Comparison of ENCODE assay signal across 8 cellular contexts in genomic region chr2:8761529-8762164, GRCh38.
DNase-seq lines count a peak whose midpoint lies in the region; ATAC-seq, FAIRE-seq and TF ChIP-seq lines count a peak whose summit lies in the region.

No MANE protein-coding gene starts in this region.

- no peaks in the 10 kb centered on the region for H3K9me1 ChIP-seq in keratinocyte (ENCODE audit: control insufficient read depth, extremely low read depth, insufficient read depth, low read length)

- no peak overlapping the region for H3K27ac ChIP-seq in ascending aorta
- no peak overlapping the region for H3K27ac ChIP-seq in keratinocyte (ENCODE audit: control insufficient read depth, insufficient read depth, low read length)

- no peak for ATAC-seq in HG02852 (IDR thresholded peaks at IDR 0.05; ENCODE audit: unreplicated experiment)

- H3K9me3 ChIP-seq in ascending aorta (peaks cover 0 to 1% of the 10 kb centered on the region in 2 donors), keratinocyte (ENCODE audit: control insufficient read depth, low read depth, low read length) (peaks cover 2% of the 10 kb centered on the region)

- no peak overlapping the region for H3K4me2 ChIP-seq in keratinocyte (ENCODE audit: control insufficient read depth, extremely low read depth, insufficient read depth, low read depth, low read length)

- FAIRE-seq in keratinocyte (lab: Jason Lieb, UNC) = no peak

- H3K79me2 ChIP-seq in keratinocyte (ENCODE audit: control insufficient read depth, insufficient read depth, low read length) = no peaks in the 10 kb centered on the region

- intact Hi-C loops in ascending aorta (cut with DNase I) = loop anchor here (2.0 to 5.0 kb wide), 3 partner anchors 69 to 1559 kb away; no protein-coding TSS in a partner anchor

- no peak for TF ChIP-seq POLR2A in NB4 (IDR thresholded peaks at IDR 0.05; ENCODE audit: extremely low read depth, insufficient read length)

- dilution Hi-C loops in keratinocyte (cut with MboI; ENCODE audit: extremely low pct_ligation_motif_present, low sequenced_read_pairs) = no loop called here

- H3K9ac ChIP-seq in keratinocyte (ENCODE audit: control insufficient read depth, extremely low read depth, insufficient read depth, low read length) = no peak overlapping the region

- H4K20me1 ChIP-seq in keratinocyte (ENCODE audit: control insufficient read depth, extremely low read depth, insufficient read depth, low read length) = no peaks in the 10 kb centered on the region

- H3K4me3 ChIP-seq in NB4 (ENCODE audit: low read depth, low read length) = no peak overlapping the region
- H3K4me3 ChIP-seq in ascending aorta = no peak overlapping the region
- H3K4me3 ChIP-seq in keratinocyte (ENCODE audit: control insufficient read depth in 2 of 3, extremely low read depth in 1 of 3, insufficient read depth in 2 of 3, low read depth in 1 of 3, low read length in 3 of 3) = no peak overlapping the region

- H3K27me3 ChIP-seq in ascending aorta (no peaks in the 10 kb centered on the region), keratinocyte (ENCODE audit: control insufficient read depth, extremely low read depth, insufficient read depth, low read length) (no peaks in the 10 kb centered on the region)

- TF ChIP-seq CTCF in NB4 (IDR thresholded peaks at IDR 0.05; ENCODE audit: low read depth, low read length) (peak; percentile 37), ascending aorta (IDR thresholded peaks at IDR 0.05) (peak; percentile 34 to 65 (median 39)), keratinocyte (optimal IDR thresholded peaks at IDR 0.05 in 1 of 3, IDR thresholded peaks at IDR 0.05 in 1 of 3, conservative IDR thresholded peaks at IDR 0.05 in 1 of 3; ENCODE audit: extremely low read depth in 1 of 3, insufficient read depth in 2 of 3, low read length in 3 of 3) (peak in 2 of 3 experiments; percentile 24 to 52)

- H3K36me3 ChIP-seq in ascending aorta (peaks cover 8 to 37% of the 10 kb centered on the region in 2 donors), keratinocyte (ENCODE audit: control insufficient read depth in 2 of 2, extremely low read depth in 1 of 2, insufficient read depth in 2 of 2, low read length in 2 of 2) (peaks cover 0 to 7% of the 10 kb centered on the region in 2 experiments)

- peak; percentile 40 for DNase-seq in NCI-H510A treated with DMSO at 0.1 percent for 48 hours (lab: John Stamatoyannopoulos, UW)
- no peak for DNase-seq in NCI-H510A (lab: John Stamatoyannopoulos, UW)
- peak; percentile 55 for DNase-seq in NB4 (ENCODE audit: low read depth)
- no peak for DNase-seq in ascending aorta (ENCODE audit: low spot score in 2 of 2)
- DNase-seq in keratinocyte (ENCODE audit: low read depth, low spot score) = peak; percentile 5
- no peak for DNase-seq in NCI-H1092 treated with DMSO at 0.1 percent for 48 hours (lab: John Stamatoyannopoulos, UW)
- no peak for DNase-seq in effector CD8-positive, alpha-beta T cell (lab: John Stamatoyannopoulos, UW)

- no peak overlapping the region for H2AFZ ChIP-seq in keratinocyte (ENCODE audit: control insufficient read depth, low read length)

- no peaks in the 10 kb centered on the region for H3K4me1 ChIP-seq in ascending aorta
- H3K4me1 ChIP-seq in keratinocyte (ENCODE audit: control insufficient read depth, extremely low read depth, insufficient read depth, low read length) = no peaks in the 10 kb centered on the region

Comparison
In these comparisons a context has a peak if more than half of its experiments do, and no peak if none do; other contexts are left out.
1. DNase-seq: peak in NCI-H510A treated with DMSO at 0.1 percent for 48 hours (single experiment), NB4 (single experiment) and keratinocyte (single experiment); none in NCI-H510A (single experiment), ascending aorta (0 of 2), NCI-H1092 treated with DMSO at 0.1 percent for 48 hours (single experiment) and effector CD8-positive, alpha-beta T cell (single experiment).
2. Peak in every context shown above with its lines, with median percentiles within 50 percentile points of each other: CTCF ChIP-seq.